In the genomic region with DNA sequence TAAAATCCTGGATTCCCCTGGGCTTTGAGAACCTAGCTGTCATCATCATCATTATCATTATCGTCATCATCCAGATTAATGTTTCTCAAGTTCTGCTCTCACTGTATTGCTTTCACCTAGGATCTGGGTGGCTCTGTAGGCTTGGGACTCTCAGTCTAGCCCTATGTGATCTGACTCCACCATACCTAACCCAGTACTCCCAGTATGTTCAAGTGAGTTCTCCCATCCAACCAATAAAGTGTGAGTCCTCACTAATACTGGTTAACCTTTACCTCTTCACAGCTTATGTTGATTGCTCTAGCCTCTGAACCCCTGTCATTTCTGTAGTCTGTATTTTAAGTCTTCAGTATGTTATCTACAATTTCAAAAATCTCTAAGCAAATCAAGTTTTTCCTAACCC, we compare ENCODE assay signal across 23 cellular contexts.
DNase-seq lines count a peak whose midpoint lies in the region; ATAC-seq, FAIRE-seq and TF ChIP-seq lines count a peak whose summit lies in the region.
"Had no signal": no experiment of that assay in that cellular context is flagged by ENCODE, and none has a peak within 500 bp of the region (broad histone marks: within the 10 kb centered on the region; RNA-seq: fewer than 3 reads in every experiment).

No MANE protein-coding gene starts in this region.

- no peaks in the 10 kb centered on the region for H3K79me2 ChIP-seq in H1 (ENCODE audit: control insufficient read depth in 1 of 2, insufficient read depth in 2 of 2, low read length in 2 of 2)

- no peak overlapping the region for H2BK15ac ChIP-seq in H1 (ENCODE audit: low read length)

- no peak overlapping the region for H4K5ac ChIP-seq in H1 (ENCODE audit: insufficient read length, low read depth, low read length)

- FAIRE-seq in H1 (lab: Jason Lieb, UNC), result no peak
- FAIRE-seq: A204.1, G401.6, GM12892, H54 had no signal

- no peaks in the 10 kb centered on the region for H3K23me2 ChIP-seq in H1 (ENCODE audit: low read depth, low read length)

- no peaks in the 10 kb centered on the region for H3K79me1 ChIP-seq in H1 (ENCODE audit: low read depth, low read length)

- no peak for ATAC-seq in GM21717 (IDR thresholded peaks at IDR 0.05; ENCODE audit: unreplicated experiment)

- no peaks in the 10 kb centered on the region for H4K20me1 ChIP-seq in H1 (replicated peaks in 1 of 2; ENCODE audit: control insufficient read depth in 1 of 2, insufficient read depth in 2 of 2, low read length in 2 of 2)
- H4K20me1 ChIP-seq: BLaER1 treated with 17β-estradiol and CSF1 and Interleukin-3, amounts not matched to agents 10 nM and 100 nM had no signal

- H2BK120ac ChIP-seq in H1 (replicated peaks; ENCODE audit: low read depth, low read length), result no peak overlapping the region

- H3K27me3 ChIP-seq in HUES48 (ENCODE audit: control insufficient read depth, insufficient read depth, low read length), result no peaks in the 10 kb centered on the region
- no peaks in the 10 kb centered on the region for H3K27me3 ChIP-seq in H1 (replicated peaks in 1 of 4; ENCODE audit: control insufficient read depth in 3 of 4, extremely low read depth in 1 of 4, insufficient read depth in 3 of 4, low read length in 3 of 4)
- H3K27me3 ChIP-seq: BE2C; BLaER1 treated with 17β-estradiol and CSF1 and Interleukin-3, amounts not matched to agents 10 nM and 100 nM had no signal

- no peak overlapping the region for H3K4me3 ChIP-seq in HUES48 (ENCODE audit: low read depth, low read length)
- H3K4me3 ChIP-seq in H1 (ENCODE audit: extremely low read depth in 1 of 4, insufficient read depth in 2 of 4, low read depth in 3 of 4, low read length in 4 of 4), result no peak overlapping the region
- H3K4me3 ChIP-seq: BLaER1 treated with 17β-estradiol and CSF1 and Interleukin-3, amounts not matched to agents 10 nM and 100 nM; GM23248 had no signal

- H3K14ac ChIP-seq in H1 (ENCODE audit: insufficient read length), result no peak overlapping the region

- no peaks in the 10 kb centered on the region for H3K9me3 ChIP-seq in HUES48 (ENCODE audit: control insufficient read depth, insufficient read depth, low read length)
- H3K9me3 ChIP-seq in H1 (ENCODE audit: insufficient read depth in 2 of 2, low read depth in 1 of 2, low read length in 1 of 2), result peaks cover 0 to 5% of the 10 kb centered on the region in 2 experiments; a peak in 1 of 4 replicates
- H3K9me3 ChIP-seq: BE2C; BLaER1 treated with 17β-estradiol and CSF1 and Interleukin-3, amounts not matched to agents 10 nM and 100 nM had no signal

- no peak overlapping the region for H2BK12ac ChIP-seq in H1 (ENCODE audit: low read depth, low read length)

- peak; percentile 27 for DNase-seq in NCI-H82 (lab: John Stamatoyannopoulos, UW)
- DNase-seq in NCI-H82 treated with DMSO at 0.1 percent for 48 hours (lab: John Stamatoyannopoulos, UW; ENCODE audit: unreplicated experiment), result no peak
- DNase-seq in H1 (ENCODE audit: low read depth in 1 of 2, low spot score in 2 of 2), result no peak
- DNase-seq in NCI-H2029 (lab: John Stamatoyannopoulos, UW), result no peak
- DNase-seq in DMS79 (lab: John Stamatoyannopoulos, UW), result no peak
- DNase-seq in NCI-H524 (lab: John Stamatoyannopoulos, UW), result no peak
- DNase-seq: ACHN; AML-193; BE2C; CD4-positive, alpha-beta T cell; CD8-positive, alpha-beta memory T cell; DMS53; DND-41; HCEC 1CT had no signal

- H2AFZ ChIP-seq in H1 (ENCODE audit: low read length), result no peak overlapping the region
- H2AFZ ChIP-seq: GM23248 had no signal

- no peak overlapping the region for H4K91ac ChIP-seq in H1 (replicated peaks; ENCODE audit: insufficient read length, low read length)

- H3K4me1 ChIP-seq in HUES48 (ENCODE audit: control insufficient read depth, insufficient read depth, low read length), result peaks cover 16% of the 10 kb centered on the region
- peaks cover 0 to 3% (median 0%) of the 10 kb centered on the region in 4 experiments; a peak in 2 of 7 replicates for H3K4me1 ChIP-seq in H1 (replicated peaks in 1 of 4; ENCODE audit: control insufficient read depth in 3 of 4, insufficient read depth in 4 of 4, low read length in 3 of 4)
- H3K4me1 ChIP-seq: BE2C; BLaER1 treated with 17β-estradiol and CSF1 and Interleukin-3, amounts not matched to agents 10 nM and 100 nM had no signal

- CTCF ChIA-PET in H1 (lab: Charles Lee; ENCODE audit: partially characterized antibody), result interaction anchor here (0.6 to 1.2 kb wide), 3 partner anchors 37 to 361 kb away, joined by 3 read pairs; no protein-coding TSS in a partner anchor

- H3K27ac ChIP-seq in HUES48 (ENCODE audit: low read depth, low read length), result peak overlapping the region; percentile 39
- H3K27ac ChIP-seq in H1 (ENCODE audit: low read depth, low read length), result no peak overlapping the region
- H3K27ac ChIP-seq: 22Rv1; BLaER1 treated with 17β-estradiol and CSF1 and Interleukin-3, amounts not matched to agents 10 nM and 100 nM; GM23248 had no signal

- H3K36me3 ChIP-seq in HUES48 (ENCODE audit: control insufficient read depth, insufficient read depth, low read length), result peaks cover 20% of the 10 kb centered on the region
- peaks cover 0 to 6% (median 1%) of the 10 kb centered on the region in 4 experiments; a peak in 4 of 8 replicates for H3K36me3 ChIP-seq in H1 (ENCODE audit: control insufficient read depth in 2 of 4, insufficient read depth in 4 of 4, low read length in 3 of 4)
- H3K36me3 ChIP-seq: BE2C; BLaER1 treated with 17β-estradiol and CSF1 and Interleukin-3, amounts not matched to agents 10 nM and 100 nM had no signal

- TF ChIP-seq POLR2A in H1 (IDR thresholded peaks at IDR 0.05; ENCODE audit: control extremely low read depth in 1 of 2, low read depth in 2 of 2, low read length in 2 of 2), result no peak

- no peak overlapping the region for H3K9ac ChIP-seq in HUES48 (ENCODE audit: low read depth, low read length)
- no peak overlapping the region for H3K9ac ChIP-seq in H1 (replicated peaks in 1 of 4; ENCODE audit: extremely low read depth in 1 of 4, low read depth in 3 of 4, low read length in 3 of 4)
- H3K9ac ChIP-seq: BLaER1 treated with 17β-estradiol and CSF1 and Interleukin-3, amounts not matched to agents 10 nM and 100 nM; GM23248 had no signal

- no peak for TF ChIP-seq RAD21 in H1 (IDR thresholded peaks at IDR 0.05 in 1 of 2, conservative IDR thresholded peaks at IDR 0.05 in 1 of 2; ENCODE audit: low read depth in 2 of 2, low read length in 2 of 2)

- no peak for TF ChIP-seq EP300 in H1 (IDR thresholded peaks at IDR 0.05; ENCODE audit: borderline replicate concordance in 1 of 2, low read depth in 2 of 2, low read length in 2 of 2)

- no peak overlapping the region for H2BK20ac ChIP-seq in H1 (ENCODE audit: low read length)

- no peak overlapping the region for H3K4ac ChIP-seq in H1 (replicated peaks; ENCODE audit: insufficient read length, low read depth, low read length)

- POLR2A ChIA-PET in H1 (lab: Charles Lee; ENCODE audit: partially characterized antibody), result interaction anchor here (1.5 kb wide), 1 partner anchor 11 kb away, joined by 4 read pairs; no protein-coding TSS in a partner anchor

- H3K56ac ChIP-seq in H1 (replicated peaks; ENCODE audit: insufficient read length, low read depth, low read length), result no peak overlapping the region

- no peak overlapping the region for H3K18ac ChIP-seq in H1 (ENCODE audit: extremely low read depth, low read length)

- WGBS in H1 (ENCODE audit: extremely low coverage in 1 of 2, insufficient coverage in 1 of 2, insufficient read length in 1 of 2, insufficient replicate concordance in 2 of 2, low coverage in 1 of 2, low lambda C conversion rate in 2 of 2, missing lambda C conversion rate in 1 of 2), 2 experiments, result 89% methylated on average over 1 of the region's 1 CpG; no CpG with 5 or more reads in 1 of the 2 experiments

- H4K8ac ChIP-seq in H1 (ENCODE audit: extremely low read depth, insufficient read depth, low read length), result no peak overlapping the region

- no peak overlapping the region for H3K4me2 ChIP-seq in H1 (ENCODE audit: insufficient read depth in 1 of 2, low read depth in 2 of 2, low read length in 2 of 2)
- H3K4me2 ChIP-seq: BLaER1 treated with 17β-estradiol and CSF1 and Interleukin-3, amounts not matched to agents 10 nM and 100 nM had no signal

- TF ChIP-seq CTCF in H1 (IDR thresholded peaks at IDR 0.05; ENCODE audit: control extremely low read depth in 1 of 3, insufficient read depth in 1 of 3, low read depth in 1 of 3, low read length in 3 of 3), result no peak

- no peak overlapping the region for H2BK5ac ChIP-seq in H1 (ENCODE audit: low read depth, low read length)

- H2AK5ac ChIP-seq in H1 (ENCODE audit: low read depth, low read length), result no peak overlapping the region

- H3K23ac ChIP-seq in H1 (ENCODE audit: insufficient read length), result no peak overlapping the region

TF ChIP-seq in H1, 55 proteins besides CTCF, POLR2A, EP300 and RAD21:
- TF ChIP-seq SUZ12 (IDR thresholded peaks at IDR 0.05; ENCODE audit: low read length) (no peak), ZNF274 (IDR thresholded peaks at IDR 0.05; ENCODE audit: borderline replicate concordance, extremely low read depth, low read length) (peak; percentile 69; the same call in 1 of the 2 replicates)
